ENCODE assay signal across 16 cellular contexts in genomic region chr14:35299708-35300107, GRCh38. TPM values are rescaled to one million over a fixed set of nuclear protein-coding genes. Genes with fewer than 3 reads are reported as not detected.
DNase-seq lines count a peak whose midpoint lies in the region; ATAC-seq and TF ChIP-seq lines count a peak whose summit lies in the region.
"Had no signal": no experiment of that assay in that cellular context is flagged by ENCODE, and none has a peak within 500 bp of the region (broad histone marks: within the 10 kb centered on the region; RNA-seq: fewer than 3 reads in every experiment).

No MANE protein-coding gene starts in this region.

- DNase-seq in DND-41 (no peak), GM19240 (ENCODE audit: insufficient read length, low spot score) (no peak), NCI-H524 (lab: John Stamatoyannopoulos, UW) (no peak)
- DNase-seq in activated naive CD8-positive, alpha-beta T cell treated with anti-CD3 and anti-CD28 coated beads for 36 hours: no peak
- no peak for DNase-seq in natural killer cell treated with Interleukin-12 subunit alpha and Interleukin-12 subunit beta and Interleukin-15 and Interleukin-18, amount 100 ng/mL, for 72 hours (ENCODE audit: low spot score)
- DNase-seq: anterior cingulate cortex, COR-L47, dorsolateral prefrontal cortex, NCI-H2227 treated with DMSO at 0.1 percent for 48 hours, nucleus accumbens, Peyer's patch had no signal

- H3K4me3 ChIP-seq in DND-41 (ENCODE audit: low read depth in 1 of 2, low read length in 2 of 2): peak overlapping the region in 1 of 2 experiments; percentile 40; a peak in 2 of 4 replicates
- H3K4me3 ChIP-seq: dorsolateral prefrontal cortex, Peyer's patch, smooth muscle cell, suprapubic skin had no signal

- H4K20me1 ChIP-seq in DND-41 (ENCODE audit: insufficient read depth, low read length): peaks cover 82% of the 10 kb centered on the region

- H3K9me3 ChIP-seq in DND-41 (ENCODE audit: insufficient read depth, low read length, severe bottlenecking) (no peaks in the 10 kb centered on the region), KOPT-K1 (ENCODE audit: insufficient read depth, low read length, poor library complexity, severe bottlenecking) (no peaks in the 10 kb centered on the region)
- H3K9me3 ChIP-seq: Peyer's patch, suprapubic skin had no signal

- H3K27ac ChIP-seq in DND-41 (ENCODE audit: low read length): peak overlapping the region; percentile 69
- H3K27ac ChIP-seq in KOPT-K1 (ENCODE audit: low read depth, low read length, poor library complexity, severe bottlenecking): peak overlapping the region; percentile 10
- H3K27ac ChIP-seq: Peyer's patch, suprapubic skin had no signal

- H2AFZ ChIP-seq in DND-41 (ENCODE audit: low read depth, low read length): no peak overlapping the region

- H3K4me3 Mint-ChIP-seq in activated naive CD8-positive, alpha-beta T cell treated with anti-CD3 and anti-CD28 coated beads for 36 hours: no peak overlapping the region
- peak overlapping the region; percentile 63 for H3K4me3 Mint-ChIP-seq in natural killer cell treated with Interleukin-12 subunit alpha and Interleukin-12 subunit beta and Interleukin-15 and Interleukin-18, amount 100 ng/mL, for 72 hours

- H3K36me3 ChIP-seq in DND-41 (ENCODE audit: insufficient read depth, low read length) (peaks cover 56% of the 10 kb centered on the region), KOPT-K1 (ENCODE audit: insufficient read depth, low read length) (peaks cover 58% of the 10 kb centered on the region)
- H3K36me3 ChIP-seq: Peyer's patch, suprapubic skin had no signal

- peaks cover 73% of the 10 kb centered on the region for H3K4me1 Mint-ChIP-seq in activated naive CD8-positive, alpha-beta T cell treated with anti-CD3 and anti-CD28 coated beads for 36 hours
- H3K4me1 Mint-ChIP-seq in natural killer cell treated with Interleukin-12 subunit alpha and Interleukin-12 subunit beta and Interleukin-15 and Interleukin-18, amount 100 ng/mL, for 72 hours (ENCODE audit: low read depth in 2 of 2): peaks cover 53 to 68% of the 10 kb centered on the region in 2 donors

- ATAC-seq in DND-41 (ENCODE audit: insufficient read depth, low read depth): no peak
- no peak for ATAC-seq in natural killer cell treated with Interleukin-12 subunit alpha and Interleukin-12 subunit beta and Interleukin-15 and Interleukin-18, amount 100 ng/mL, for 72 hours
- no peak for ATAC-seq in GM19023 (IDR thresholded peaks at IDR 0.05; ENCODE audit: unreplicated experiment)
- ATAC-seq: HCT116 had no signal

- TF ChIP-seq CTCF in DND-41 (IDR thresholded peaks at IDR 0.05; ENCODE audit: borderline replicate concordance, extremely low read depth, low read length, poor library complexity, severe bottlenecking): no peak

- H3K4me2 ChIP-seq in DND-41 (ENCODE audit: insufficient read depth, low read length): peak overlapping the region; percentile 83
- H3K4me2 ChIP-seq: smooth muscle cell had no signal

- H3K27me3 ChIP-seq in DND-41 (ENCODE audit: insufficient read depth, low read length, poor library complexity): no peaks in the 10 kb centered on the region
- H3K27me3 ChIP-seq: dorsolateral prefrontal cortex, Peyer's patch, suprapubic skin had no signal

- H3K27ac Mint-ChIP-seq in activated naive CD8-positive, alpha-beta T cell treated with anti-CD3 and anti-CD28 coated beads for 36 hours: peak overlapping the region; percentile 73
- H3K27ac Mint-ChIP-seq in natural killer cell treated with Interleukin-12 subunit alpha and Interleukin-12 subunit beta and Interleukin-15 and Interleukin-18, amount 100 ng/mL, for 72 hours: peak overlapping the region; percentile 63 to 77

- H3K79me2 ChIP-seq in DND-41 (ENCODE audit: insufficient read depth, low read length): peaks cover 100% of the 10 kb centered on the region

- H3K9me3 Mint-ChIP-seq in activated naive CD8-positive, alpha-beta T cell treated with anti-CD3 and anti-CD28 coated beads for 36 hours: peaks cover 5% of the 10 kb centered on the region
- H3K9me3 Mint-ChIP-seq in natural killer cell treated with Interleukin-12 subunit alpha and Interleukin-12 subunit beta and Interleukin-15 and Interleukin-18, amount 100 ng/mL, for 72 hours: no peaks in the 10 kb centered on the region

- H3K9ac ChIP-seq in DND-41 (ENCODE audit: low read depth, low read length): peak overlapping the region; percentile 28

- H3K27me3 Mint-ChIP-seq in activated naive CD8-positive, alpha-beta T cell treated with anti-CD3 and anti-CD28 coated beads for 36 hours: no peaks in the 10 kb centered on the region
- H3K27me3 Mint-ChIP-seq in natural killer cell treated with Interleukin-12 subunit alpha and Interleukin-12 subunit beta and Interleukin-15 and Interleukin-18, amount 100 ng/mL, for 72 hours: no peaks in the 10 kb centered on the region

- H3K4me1 ChIP-seq in DND-41 (ENCODE audit: insufficient read depth, low read length): peaks cover 98% of the 10 kb centered on the region

- H3K36me3 Mint-ChIP-seq in activated naive CD8-positive, alpha-beta T cell treated with anti-CD3 and anti-CD28 coated beads for 36 hours: peaks cover 55% of the 10 kb centered on the region
- H3K36me3 Mint-ChIP-seq in natural killer cell treated with Interleukin-12 subunit alpha and Interleukin-12 subunit beta and Interleukin-15 and Interleukin-18, amount 100 ng/mL, for 72 hours: peaks cover 39% of the 10 kb centered on the region

RNA-seq across cellular contexts. Expression of gene PSMA6, which starts 7.5 kb away (rescaled TPM):
- total RNA-seq in activated naive CD8-positive, alpha-beta T cell treated with anti-CD3 and anti-CD28 coated beads for 36 hours: 100 to 1,000 TPM; 401 to 404 TPM
- total RNA-seq in natural killer cell treated with Interleukin-12 subunit alpha and Interleukin-12 subunit beta and Interleukin-15 and Interleukin-18, amount 100 ng/mL, for 72 hours: 100 to 1,000 TPM; 464 to 704 TPM
